Comparison of ENCODE assay signal across 10 cellular contexts in the genomic region with DNA sequence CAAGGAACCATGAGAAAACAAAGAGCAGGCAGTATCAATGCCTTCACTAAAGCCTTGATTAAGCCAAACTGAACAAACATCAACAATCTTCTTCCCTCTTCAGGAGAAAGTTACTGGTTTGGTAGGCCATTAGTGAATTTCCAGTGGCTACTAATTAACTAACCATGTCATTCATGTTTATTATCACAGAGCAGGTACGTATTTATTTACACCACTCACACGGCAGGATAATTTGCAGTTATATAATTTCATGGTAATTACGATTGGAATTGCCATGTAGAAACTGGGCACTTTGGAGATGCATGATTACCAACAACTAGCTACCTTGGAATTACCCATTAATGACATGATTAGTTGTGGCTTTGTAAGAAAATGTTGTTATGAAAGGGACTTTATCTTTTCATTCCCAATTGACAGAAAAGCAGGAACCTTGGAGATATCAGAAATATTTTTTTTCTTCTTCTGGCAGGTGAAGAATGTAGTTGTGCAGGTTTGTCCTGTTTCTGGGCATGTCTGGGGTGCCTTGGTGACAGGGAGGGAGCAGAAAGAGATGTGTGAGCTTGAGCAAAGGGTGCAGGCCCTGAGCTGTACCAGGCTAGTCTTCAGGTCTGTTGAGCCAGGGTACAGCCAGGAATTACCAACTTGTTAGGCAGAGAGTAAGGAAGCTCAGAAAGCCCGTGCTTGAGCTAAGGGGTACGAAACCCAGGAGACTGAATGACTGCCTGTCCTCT.
DNase-seq lines count a peak whose midpoint lies in the region; ATAC-seq and TF ChIP-seq lines count a peak whose summit lies in the region.
"Had no signal": no experiment of that assay in that cellular context is flagged by ENCODE, and none has a peak within 500 bp of the region (broad histone marks: within the 10 kb centered on the region; RNA-seq: fewer than 3 reads in every experiment).

No MANE protein-coding gene starts in this region.

- ATAC-seq in lung (ENCODE audit: insufficient read depth, low FRiP score), result no peak
- ATAC-seq in HG02852 (IDR thresholded peaks at IDR 0.05; ENCODE audit: unreplicated experiment), result no peak

- DNase-seq in NCI-H1417 treated with DMSO at 0.1 percent for 48 hours (lab: John Stamatoyannopoulos, UW) (peak; percentile 76), lung (ENCODE audit: low spot score) (peak; percentile 45), transverse colon (peak; percentile 16), posterior vena cava (ENCODE audit: low spot score) (no peak), hippocampal formation (lab: John Stamatoyannopoulos, UW) (no peak)
- DNase-seq: activated naive CD4-positive, alpha-beta T cell treated with Interleukin-2 at 50 U/mL for 16 hours; NCI-H2029 treated with DMSO at 0.1 percent for 48 hours had no signal

- TF ChIP-seq EP300 in transverse colon (IDR thresholded peaks at IDR 0.05; ENCODE audit: low read depth), result no peak

- H3K4me3 ChIP-seq in lung (no peak overlapping the region), transverse colon (no peak overlapping the region)
- H3K4me3 ChIP-seq: SJSA1 had no signal

- in situ Hi-C loops in transverse colon (cut with MboI; ENCODE audit: low pct_ligation_motif_present in 1 of 4, low pct_unique_long_range_greater_than_20kb in 1 of 4, low sequenced_read_pairs in 3 of 4), result loop anchor here in 1 of 4 donors (10.0 kb wide), 1 partner anchor 334 kb away; no protein-coding TSS in a partner anchor

- no peaks in the 10 kb centered on the region for H3K9me3 ChIP-seq in lung (ENCODE audit: control insufficient read depth in 2 of 2, insufficient read depth in 1 of 2, low read length in 1 of 2)
- H3K9me3 ChIP-seq in transverse colon, result no peaks in the 10 kb centered on the region

- H3K4me1 ChIP-seq in lung (ENCODE audit: control insufficient read depth in 2 of 2, insufficient read depth in 2 of 2, low read length in 2 of 2) (peaks cover 4% of the 10 kb centered on the region in 2 donors), transverse colon (peaks cover 10 to 35% (median 18%) of the 10 kb centered on the region in 4 donors)
- H3K4me1 ChIP-seq: SJSA1 had no signal

- H3K27me3 ChIP-seq in lung (ENCODE audit: control insufficient read depth, insufficient read depth) (no peaks in the 10 kb centered on the region), transverse colon (no peaks in the 10 kb centered on the region)

- WGBS in lung, 2 donors, result 81 to 87% methylated on average over 5 of the region's 5 CpGs
- WGBS in transverse colon (ENCODE audit: low coverage in 1 of 2), 2 donors, result 50 to 62% methylated on average over 4 to 5 of the region's 5 CpGs

- H3K36me3 ChIP-seq in lung (ENCODE audit: control insufficient read depth in 2 of 2, insufficient read depth in 2 of 2, low read length in 2 of 2) (no peaks in the 10 kb centered on the region), transverse colon (no peaks in the 10 kb centered on the region)
- H3K36me3 ChIP-seq: SJSA1 had no signal

- TF ChIP-seq CTCF in lung (IDR thresholded peaks at IDR 0.05; ENCODE audit: control extremely low read depth, extremely low read depth) (no peak), transverse colon (IDR thresholded peaks at IDR 0.05) (no peak)

- intact Hi-C loops in transverse colon (cut with DNase I; ENCODE audit: low total_unique reads) (loop anchor here (5.0 kb wide), 1 partner anchor 331 kb away; no protein-coding TSS in a partner anchor), posterior vena cava (cut with DNase I) (loop anchor here (5.0 to 10.0 kb wide), 3 partner anchors 129 to 334 kb away; no protein-coding TSS in a partner anchor)

- no peak for TF ChIP-seq POLR2A in transverse colon (IDR thresholded peaks at IDR 0.05)

- H3K27ac ChIP-seq in cingulate gyrus (ENCODE audit: low read depth, low read length), result peak overlapping the region; percentile 63
- peak overlapping the region in 1 of 2 donors; percentile 35 for H3K27ac ChIP-seq in lung (ENCODE audit: low read depth in 1 of 2, low read length in 1 of 2)
- H3K27ac ChIP-seq in transverse colon, result peak overlapping the region; percentile 57 to 78 (median 64)
- H3K27ac ChIP-seq: SJSA1 had no signal

Comparison
In these comparisons a context has a peak if more than half of its experiments do, and no peak if none do; other contexts are left out.
1. DNase-seq: peak in NCI-H1417 treated with DMSO at 0.1 percent for 48 hours (single experiment), lung (single experiment) and transverse colon (single experiment); none in posterior vena cava (single experiment) and hippocampal formation (0 of 2).